In the genomic region with DNA sequence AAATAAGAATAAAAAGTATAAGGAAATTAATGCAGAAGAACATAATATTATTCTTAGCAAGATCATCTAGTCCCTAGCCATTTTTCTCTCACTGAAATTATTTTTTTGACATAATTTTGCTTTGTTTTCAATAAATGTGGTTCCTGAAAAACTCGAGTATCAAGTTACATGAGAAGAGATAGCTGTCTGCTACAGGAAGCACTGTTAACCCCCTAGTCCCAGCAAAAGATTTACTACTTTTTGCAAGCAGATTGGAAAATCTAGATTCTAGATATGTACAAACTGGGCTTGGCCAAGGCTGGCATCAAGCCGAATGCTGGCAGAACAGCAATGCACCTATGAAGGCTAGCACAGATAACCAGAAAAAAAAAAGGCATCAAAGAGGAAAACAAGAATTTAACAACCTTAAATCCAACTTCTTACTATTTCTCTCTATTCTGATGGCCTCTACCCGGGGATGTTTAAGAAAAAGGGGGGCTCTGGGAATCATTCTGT, we compare ENCODE assay signal across 20 cellular contexts. TPM values are rescaled to one million over a fixed set of nuclear protein-coding genes. Genes with fewer than 3 reads are reported as not detected.
A peak's percentile ranks its signal among the peaks of the same experiment; 100 is the strongest.
DNase-seq lines count a peak whose midpoint lies in the region; ATAC-seq and TF ChIP-seq lines count a peak whose summit lies in the region.
"Had no signal": no experiment of that assay in that cellular context is flagged by ENCODE, and none has a peak within 500 bp of the region (broad histone marks: within the 10 kb centered on the region; RNA-seq: fewer than 3 reads in every experiment).

No MANE protein-coding gene starts in this region.

- H3K36me3 ChIP-seq in parathyroid adenoma (ENCODE audit: control insufficient read depth, insufficient read depth, low read length), result no peaks in the 10 kb centered on the region

- no peak overlapping the region for H3K9ac ChIP-seq in parathyroid adenoma

- H3K4me2 ChIP-seq in parathyroid adenoma (ENCODE audit: low read length), result peak overlapping the region; percentile 39

- H3K4me1 ChIP-seq in parathyroid adenoma, result peaks cover 14% of the 10 kb centered on the region
- H3K4me1 ChIP-seq: ascending aorta, SJCRH30 had no signal

- no peaks in the 10 kb centered on the region for H3K9me3 ChIP-seq in parathyroid adenoma (ENCODE audit: control insufficient read depth, low read length)
- H3K9me3 ChIP-seq: ascending aorta, SJCRH30 had no signal

- no peak overlapping the region for H3K4me3 Mint-ChIP-seq in activated CD8-positive, alpha-beta T cell treated with anti-CD3 and anti-CD28 coated beads for 36 hours
- H3K4me3 Mint-ChIP-seq in activated CD8-positive, alpha-beta T cell treated with anti-CD3 and anti-CD28 coated beads, Interleukin-2, amount 10 ng/mL, durations not matched to agents 7 days and 5 days, result no peak overlapping the region
- H3K4me3 Mint-ChIP-seq in central memory CD8-positive, alpha-beta T cell, result no peak overlapping the region

- no peaks in the 10 kb centered on the region for H3K79me2 ChIP-seq in parathyroid adenoma

- CTCF ChIA-PET in activated CD8-positive, alpha-beta T cell treated with anti-CD3 and anti-CD28 coated beads for 36 hours (lab: Charles Lee), result no interaction called here
- CTCF ChIA-PET in activated CD8-positive, alpha-beta T cell treated with anti-CD3 and anti-CD28 coated beads, Interleukin-2, amount 10 ng/mL, durations not matched to agents 7 days and 5 days (lab: Charles Lee), result interaction anchor here (0.6 kb wide), 1 partner anchor 135 kb away, joined by 3 read pairs; no protein-coding TSS in a partner anchor

- H3K4me3 ChIP-seq in parathyroid adenoma (ENCODE audit: low read depth, low read length), result no peak overlapping the region
- H3K4me3 ChIP-seq: ascending aorta, SJCRH30 had no signal

- H3K27me3 Mint-ChIP-seq in activated CD8-positive, alpha-beta T cell treated with anti-CD3 and anti-CD28 coated beads for 36 hours, result no peaks in the 10 kb centered on the region
- no peaks in the 10 kb centered on the region for H3K27me3 Mint-ChIP-seq in activated CD8-positive, alpha-beta T cell treated with anti-CD3 and anti-CD28 coated beads, Interleukin-2, amount 10 ng/mL, durations not matched to agents 7 days and 5 days (ENCODE audit: low read depth)
- no peaks in the 10 kb centered on the region for H3K27me3 Mint-ChIP-seq in central memory CD8-positive, alpha-beta T cell

- H3K27ac Mint-ChIP-seq in activated CD8-positive, alpha-beta T cell treated with anti-CD3 and anti-CD28 coated beads for 36 hours, result peak overlapping the region; percentile 71
- no peak overlapping the region for H3K27ac Mint-ChIP-seq in activated CD8-positive, alpha-beta T cell treated with anti-CD3 and anti-CD28 coated beads, Interleukin-2, amount 10 ng/mL, durations not matched to agents 7 days and 5 days
- H3K27ac Mint-ChIP-seq in central memory CD8-positive, alpha-beta T cell (ENCODE audit: low read depth), result peak overlapping the region; percentile 47

- peaks cover 53% of the 10 kb centered on the region for H3K36me3 Mint-ChIP-seq in activated CD8-positive, alpha-beta T cell treated with anti-CD3 and anti-CD28 coated beads for 36 hours (ENCODE audit: low read depth)
- H3K36me3 Mint-ChIP-seq in activated CD8-positive, alpha-beta T cell treated with anti-CD3 and anti-CD28 coated beads, Interleukin-2, amount 10 ng/mL, durations not matched to agents 7 days and 5 days (ENCODE audit: low read depth), result peaks cover 67% of the 10 kb centered on the region
- H3K36me3 Mint-ChIP-seq in central memory CD8-positive, alpha-beta T cell (ENCODE audit: insufficient read depth), result peaks cover 78% of the 10 kb centered on the region

- intact Hi-C loops in activated CD8-positive, alpha-beta T cell treated with anti-CD3 and anti-CD28 coated beads for 36 hours (cut with micrococcal nuclease), result no loop called here

- TF ChIP-seq CTCF in activated CD8-positive, alpha-beta T cell treated with anti-CD3 and anti-CD28 coated beads for 36 hours (IDR thresholded peaks at IDR 0.05), result no peak
- TF ChIP-seq CTCF in parathyroid adenoma (IDR thresholded peaks at IDR 0.05), result no peak

- H3K9me3 Mint-ChIP-seq in activated CD8-positive, alpha-beta T cell treated with anti-CD3 and anti-CD28 coated beads for 36 hours, result no peaks in the 10 kb centered on the region
- no peaks in the 10 kb centered on the region for H3K9me3 Mint-ChIP-seq in activated CD8-positive, alpha-beta T cell treated with anti-CD3 and anti-CD28 coated beads, Interleukin-2, amount 10 ng/mL, durations not matched to agents 7 days and 5 days (ENCODE audit: insufficient read depth)
- H3K9me3 Mint-ChIP-seq in central memory CD8-positive, alpha-beta T cell, result no peaks in the 10 kb centered on the region

- peak overlapping the region; percentile 11 for H3K27ac ChIP-seq in parathyroid adenoma
- H3K27ac ChIP-seq: ascending aorta, SJCRH30 had no signal

- H3K27me3 ChIP-seq in parathyroid adenoma (ENCODE audit: control insufficient read depth, insufficient read depth, low read length), result no peaks in the 10 kb centered on the region
- H3K27me3 ChIP-seq: ascending aorta, SJCRH30 had no signal

- no peak overlapping the region for H2AFZ ChIP-seq in parathyroid adenoma

- peaks cover 25% of the 10 kb centered on the region for H3K4me1 Mint-ChIP-seq in activated CD8-positive, alpha-beta T cell treated with anti-CD3 and anti-CD28 coated beads for 36 hours (ENCODE audit: low read depth)
- peaks cover 15% of the 10 kb centered on the region for H3K4me1 Mint-ChIP-seq in activated CD8-positive, alpha-beta T cell treated with anti-CD3 and anti-CD28 coated beads, Interleukin-2, amount 10 ng/mL, durations not matched to agents 7 days and 5 days (ENCODE audit: low read depth)
- H3K4me1 Mint-ChIP-seq in central memory CD8-positive, alpha-beta T cell, result peaks cover 23% of the 10 kb centered on the region

- no peak for ATAC-seq in activated CD8-positive, alpha-beta T cell treated with anti-CD3 and anti-CD28 coated beads for 36 hours
- ATAC-seq in activated CD8-positive, alpha-beta T cell treated with anti-CD3 and anti-CD28 coated beads, Interleukin-2, amount 10 ng/mL, durations not matched to agents 7 days and 5 days, result no peak
- ATAC-seq in central memory CD8-positive, alpha-beta T cell (replicated peaks; ENCODE audit: extremely low read depth, poor library complexity, severe bottlenecking), result no peak
- ATAC-seq: sciatic nerve had no signal

- POLR2A ChIA-PET in activated CD8-positive, alpha-beta T cell treated with anti-CD3 and anti-CD28 coated beads for 36 hours (lab: Charles Lee), result interaction anchor here (1.0 kb wide), 1 partner anchor 22 kb away, joined by 4 read pairs; a partner anchor contains a TSS
- POLR2A ChIA-PET in activated CD8-positive, alpha-beta T cell treated with anti-CD3 and anti-CD28 coated beads, Interleukin-2, amount 10 ng/mL, durations not matched to agents 7 days and 5 days (lab: Charles Lee), result no interaction called here

- no peak for DNase-seq in activated CD8-positive, alpha-beta T cell treated with anti-CD3 and anti-CD28 coated beads for 36 hours
- DNase-seq in activated CD8-positive, alpha-beta T cell treated with anti-CD3 and anti-CD28 coated beads, Interleukin-2, amount 10 ng/mL, durations not matched to agents 7 days and 5 days, result no peak
- DNase-seq in KBM-7 (peak; percentile 25), NCI-H2227 (lab: John Stamatoyannopoulos, UW; ENCODE audit: unreplicated experiment) (no peak), G401 (ENCODE audit: low spot score) (no peak)
- DNase-seq in central memory CD8-positive, alpha-beta T cell (ENCODE audit: low spot score in 2 of 2), result no peak
- no peak for DNase-seq in stimulated activated CD4-positive, alpha-beta T cell treated with anti-CD3 and anti-CD28 coated beads, Interleukin-4, amount 100 ng/mL, for 24 hours
- DNase-seq: activated CD4-positive, alpha-beta T cell treated with anti-CD3 and anti-CD28 coated beads, Interleukin-2, amount 50 U/mL, for 4 hours; activated effector memory CD4-positive, alpha-beta T cell treated with Interleukin-2 at 50 U/mL for 16 hours; hippocampal formation; kidney glomerular epithelial cell; midbrain; NCI-H2029; NCI-H774; occipital lobe; PC-3; SJCRH30 had no signal

- in situ Hi-C loops in KBM-7 (cut with MboI; ENCODE audit: low pct_unique_long_range_greater_than_20kb, low sequenced_read_pairs), result no loop called here
- in situ Hi-C loops in G401 (cut with HindIII; ENCODE audit: low sequenced_read_pairs), result no loop called here

RNA-seq across cellular contexts. Expression of a gene that starts 21.9 kb away (rescaled TPM):
- total RNA-seq in activated CD8-positive, alpha-beta T cell treated with anti-CD3 and anti-CD28 coated beads for 36 hours, result 10 to 100 TPM; 33.3 to 35.0 TPM
- 10 to 100 TPM; 17.7 to 21.4 TPM for total RNA-seq in activated CD8-positive, alpha-beta T cell treated with anti-CD3 and anti-CD28 coated beads, Interleukin-2, amount 10 ng/mL, durations not matched to agents 7 days and 5 days
- 25.6 and 41.7 TPM in 2 replicates for total RNA-seq in G401 (2014; rRNA removed; shearing (Covaris generic))

RNA-seq across cellular contexts. Expression of a gene that starts 44.8 kb away (rescaled TPM):
- total RNA-seq in activated CD8-positive, alpha-beta T cell treated with anti-CD3 and anti-CD28 coated beads for 36 hours, result under 1 TPM; 0.16 to 0.40 TPM
- total RNA-seq in activated CD8-positive, alpha-beta T cell treated with anti-CD3 and anti-CD28 coated beads, Interleukin-2, amount 10 ng/mL, durations not matched to agents 7 days and 5 days, result under 1 TPM; 0.34 to 0.42 TPM
- total RNA-seq in G401 (2014; rRNA removed; shearing (Covaris generic)), result 0.07 TPM in 1 of 2 replicates, not detected in the other
- total RNA-seq: ascending aorta had no signal

RNA-seq across cellular contexts. Expression of a gene that starts 49.9 kb away (rescaled TPM):
- 10 to 100 TPM; 32.0 to 33.6 TPM for total RNA-seq in activated CD8-positive, alpha-beta T cell treated with anti-CD3 and anti-CD28 coated beads for 36 hours
- total RNA-seq in activated CD8-positive, alpha-beta T cell treated with anti-CD3 and anti-CD28 coated beads, Interleukin-2, amount 10 ng/mL, durations not matched to agents 7 days and 5 days, result 10 to 100 TPM; 30.8 to 32.3 TPM
- total RNA-seq in G401 (2014; rRNA removed; shearing (Covaris generic)), result 6.8 and 7.8 TPM in 2 replicates
